In genomic region chr11:116833491-116833815, GRCh38 we compare ENCODE assay signal across 1 cellular context.
TF ChIP-seq lines count a peak whose summit lies in the region.

No MANE protein-coding gene starts in this region.

TF ChIP-seq in HepG2, 621 proteins besides CTCF, POLR2A, EP300 and RAD21 (continued from another document and continues in another):
- no peak for TF ChIP-seq E2F2 (CRISPR knock-in tag; IDR thresholded peaks at IDR 0.05; ENCODE audit: borderline replicate concordance)
- TF ChIP-seq ZNF558 (CRISPR knock-in tag; IDR thresholded peaks at IDR 0.05; ENCODE audit: borderline replicate concordance), result no peak
- no peak for TF ChIP-seq NFE2 (CRISPR knock-in tag; IDR thresholded peaks at IDR 0.05)
- TF ChIP-seq SOX5 (CRISPR knock-in tag; IDR thresholded peaks at IDR 0.05; ENCODE audit: borderline replicate concordance), result no peak
- TF ChIP-seq ZXDC (CRISPR knock-in tag; IDR thresholded peaks at IDR 0.05), result no peak
- no peak for TF ChIP-seq ZNF329 (CRISPR knock-in tag; IDR thresholded peaks at IDR 0.05; ENCODE audit: low read depth)
- TF ChIP-seq CBFB (CRISPR knock-in tag; IDR thresholded peaks at IDR 0.05), result no peak
- no peak for TF ChIP-seq ZNF33B (CRISPR knock-in tag; IDR thresholded peaks at IDR 0.05)
- TF ChIP-seq DDIT3 (CRISPR knock-in tag; IDR thresholded peaks at IDR 0.05), result no peak
- no peak for TF ChIP-seq BRD4 (CRISPR knock-in tag; IDR thresholded peaks at IDR 0.05)
- no peak for TF ChIP-seq MTA3 (CRISPR knock-in tag; IDR thresholded peaks at IDR 0.05)
- TF ChIP-seq RFXAP (CRISPR knock-in tag; IDR thresholded peaks at IDR 0.05; ENCODE audit: borderline replicate concordance), result no peak
- no peak for TF ChIP-seq ZNF234 (CRISPR knock-in tag; conservative IDR thresholded peaks at IDR 0.05)
- no peak for TF ChIP-seq ZNF598 (CRISPR knock-in tag; IDR thresholded peaks at IDR 0.05; ENCODE audit: borderline replicate concordance)
- TF ChIP-seq GFI1 (CRISPR knock-in tag; IDR thresholded peaks at IDR 0.05; ENCODE audit: borderline replicate concordance), result no peak
- TF ChIP-seq TARDBP (CRISPR knock-in tag; IDR thresholded peaks at IDR 0.05), result no peak
- 0 out of 2 replicates have a peak, but pooled peaks have one; percentile 9 for TF ChIP-seq CCDC6 (CRISPR knock-in tag; IDR thresholded peaks at IDR 0.05)
- no peak for TF ChIP-seq REXO4 (CRISPR knock-in tag; IDR thresholded peaks at IDR 0.05; ENCODE audit: borderline replicate concordance)
- TF ChIP-seq ZNF207 (IDR thresholded peaks at IDR 0.05; ENCODE audit: borderline replicate concordance), result no peak
- no peak for TF ChIP-seq SP140L (CRISPR knock-in tag; IDR thresholded peaks at IDR 0.05; ENCODE audit: borderline replicate concordance)
- no peak for TF ChIP-seq STAG1 (CRISPR knock-in tag; IDR thresholded peaks at IDR 0.05)
- no peak for TF ChIP-seq NFE2L2 (IDR thresholded peaks at IDR 0.05; ENCODE audit: low read length)
- no peak for TF ChIP-seq SNAI1 (CRISPR knock-in tag; IDR thresholded peaks at IDR 0.05; ENCODE audit: borderline replicate concordance)
- no peak; the same call in 1 of the 2 replicates for TF ChIP-seq PATZ1 (CRISPR knock-in tag; IDR thresholded peaks at IDR 0.05)
- no peak for TF ChIP-seq IKZF4 (CRISPR knock-in tag; IDR thresholded peaks at IDR 0.05; ENCODE audit: borderline replicate concordance, low read depth, not compliant biosample characterization)
- no peak for TF ChIP-seq SRF (IDR thresholded peaks at IDR 0.05; ENCODE audit: low read depth, low read length)
- no peak for TF ChIP-seq ZNF788 (CRISPR knock-in tag; IDR thresholded peaks at IDR 0.05; ENCODE audit: borderline replicate concordance)
- no peak for TF ChIP-seq ZNF768 (CRISPR knock-in tag; IDR thresholded peaks at IDR 0.05)
- TF ChIP-seq ZNF563 (CRISPR knock-in tag; IDR thresholded peaks at IDR 0.05), result no peak
- TF ChIP-seq MEF2D (CRISPR knock-in tag; IDR thresholded peaks at IDR 0.05), result no peak
- peak; percentile 21 for TF ChIP-seq JUN (CRISPR knock-in tag; IDR thresholded peaks at IDR 0.05)
- TF ChIP-seq ZHX1 (CRISPR knock-in tag; IDR thresholded peaks at IDR 0.05; ENCODE audit: low read depth), result 0 out of 2 replicates have a peak, but pooled peaks have one; percentile 20
- 0 out of 2 replicates have a peak, but pooled peaks have one; percentile 1 for TF ChIP-seq ZNF124 (CRISPR knock-in tag; IDR thresholded peaks at IDR 0.05)
- no peak for TF ChIP-seq PTBP1 (IDR thresholded peaks at IDR 0.05; ENCODE audit: low read depth, low read length, poor library complexity, severe bottlenecking)
- no peak for TF ChIP-seq BRCA1 (CRISPR knock-in tag; IDR thresholded peaks at IDR 0.05)
- no peak for TF ChIP-seq HNRNPL (IDR thresholded peaks at IDR 0.05; ENCODE audit: low read depth, low read length)
- no peak for TF ChIP-seq CHCHD3 (CRISPR knock-in tag; IDR thresholded peaks at IDR 0.05)
- no peak for TF ChIP-seq POGK (CRISPR knock-in tag; conservative IDR thresholded peaks at IDR 0.05)
- no peak for TF ChIP-seq ZSCAN22 (CRISPR knock-in tag; IDR thresholded peaks at IDR 0.05)
- no peak for TF ChIP-seq ZNF296 (CRISPR knock-in tag; conservative IDR thresholded peaks at IDR 0.05)
- TF ChIP-seq NFIC (IDR thresholded peaks at IDR 0.05; ENCODE audit: low read length), result no peak
- TF ChIP-seq MIER2 (CRISPR knock-in tag; IDR thresholded peaks at IDR 0.05), result no peak
- TF ChIP-seq POLR2AphosphoS2 (IDR thresholded peaks at IDR 0.05; ENCODE audit: low read depth, low read length), result peak; percentile 43; the same call in 1 of the 2 replicates
- TF ChIP-seq STAT5B (CRISPR knock-in tag; IDR thresholded peaks at IDR 0.05), result no peak
- peak; percentile 19; the same call in 1 of the 2 replicates for TF ChIP-seq HMGXB3 (CRISPR knock-in tag; IDR thresholded peaks at IDR 0.05; ENCODE audit: borderline replicate concordance)
- no peak for TF ChIP-seq ZSCAN29 (CRISPR knock-in tag; conservative IDR thresholded peaks at IDR 0.05)
- no peak for TF ChIP-seq GLI4 (CRISPR knock-in tag; IDR thresholded peaks at IDR 0.05; ENCODE audit: borderline replicate concordance)
- no peak for TF ChIP-seq HOXA5 (CRISPR knock-in tag; IDR thresholded peaks at IDR 0.05)
- TF ChIP-seq JARID2 (CRISPR knock-in tag; IDR thresholded peaks at IDR 0.05; ENCODE audit: insufficient replicate concordance), result no peak
- TF ChIP-seq ZNF580 (CRISPR knock-in tag; IDR thresholded peaks at IDR 0.05; ENCODE audit: borderline replicate concordance, low read depth), result no peak
- TF ChIP-seq KMT2A (CRISPR knock-in tag; IDR thresholded peaks at IDR 0.05), result 0 out of 2 replicates have a peak, but pooled peaks have one; percentile 1
- no peak for TF ChIP-seq TAF1 (CRISPR knock-in tag; IDR thresholded peaks at IDR 0.05)
- TF ChIP-seq ZNF20 (CRISPR knock-in tag; IDR thresholded peaks at IDR 0.05), result no peak
- no peak for TF ChIP-seq ATF5 (CRISPR knock-in tag; IDR thresholded peaks at IDR 0.05; ENCODE audit: low read depth)
- TF ChIP-seq MTERF4 (CRISPR knock-in tag; IDR thresholded peaks at IDR 0.05), result no peak
